In genomic region chr2:237122214-237122666, GRCh38 we compare ENCODE assay signal across 8 cellular contexts. TPM values are rescaled to one million over a fixed set of nuclear protein-coding genes. Genes with fewer than 3 reads are reported as not detected.
DNase-seq lines count a peak whose midpoint lies in the region; TF ChIP-seq lines count a peak whose summit lies in the region.

No MANE protein-coding gene starts in this region.

- DNase-seq in DMS 273 (lab: John Stamatoyannopoulos, UW; ENCODE audit: unreplicated experiment) (peak; percentile 49), DMS 273 treated with DMSO at 0.1 percent for 48 hours (lab: John Stamatoyannopoulos, UW) (no peak), SKM-1 (lab: John Stamatoyannopoulos, UW; ENCODE audit: unreplicated experiment) (peak; percentile 14), astrocyte of the cerebellum (ENCODE audit: low read depth) (peak; percentile 31), iris pigment epithelial cell (ENCODE audit: low read depth) (peak; percentile 78), NCI-H128 (lab: John Stamatoyannopoulos, UW; ENCODE audit: unreplicated experiment) (no peak)
- DNase-seq in Jurkat, Clone E6-1 (ENCODE audit: low read depth, low spot score): peak; percentile 49
- DNase-seq in stimulated activated CD4-positive, alpha-beta T cell treated with anti-CD3 and anti-CD28 coated beads, Interleukin-4, amount 100 ng/mL, for 24 hours: peak; percentile 65

- peak; percentile 50 for TF ChIP-seq CTCF in astrocyte of the cerebellum (IDR thresholded peaks at IDR 0.05; ENCODE audit: low read depth, low read length, missing control alignments)

- H3K4me3 ChIP-seq in Jurkat, Clone E6-1 (ENCODE audit: low read length): no peak overlapping the region
- H3K4me3 ChIP-seq in astrocyte of the cerebellum (ENCODE audit: low read depth, low read length): no peak overlapping the region

- in situ Hi-C loops in astrocyte of the cerebellum (cut with HindIII; ENCODE audit: low sequenced_read_pairs): no loop called here

RNA-seq across cellular contexts. Expression of gene COPS8, which starts 36.6 kb away (rescaled TPM):
- 113 TPM for polyA plus RNA-seq in Jurkat, Clone E6-1 (2012; ENCODE audit: insufficient read depth, insufficient read length)

Comparison
In these comparisons a context has a peak if more than half of its experiments do, and no peak if none do; other contexts are left out.
1. DNase-seq: peak in DMS 273 (single experiment), Jurkat, Clone E6-1 (single experiment), SKM-1 (single experiment), astrocyte of the cerebellum (single experiment), iris pigment epithelial cell (single experiment) and stimulated activated CD4-positive, alpha-beta T cell treated with anti-CD3 and anti-CD28 coated beads, Interleukin-4, amount 100 ng/mL, for 24 hours (single experiment); none in DMS 273 treated with DMSO at 0.1 percent for 48 hours (single experiment) and NCI-H128 (single experiment).